ENCODE assay signal across 29 cellular contexts in genomic region chr11:17770917-17771316, GRCh38. TPM values are rescaled to one million over a fixed set of nuclear protein-coding genes. Genes with fewer than 3 reads are reported as not detected.
A peak's percentile ranks its signal among the peaks of the same experiment; 100 is the strongest.
DNase-seq lines count a peak whose midpoint lies in the region; TF ChIP-seq lines count a peak whose summit lies in the region.
"Had no signal": no experiment of that assay in that cellular context is flagged by ENCODE, and none has a peak within 500 bp of the region (broad histone marks: within the 10 kb centered on the region; RNA-seq: fewer than 3 reads in every experiment).

No MANE protein-coding gene starts in this region.

- no peak overlapping the region for H2AFZ ChIP-seq in mesenchymal stem cell (ENCODE audit: low read depth, low read length)
- H2AFZ ChIP-seq in OCI-LY7 (ENCODE audit: low read length): no peak overlapping the region
- H2AFZ ChIP-seq: GM23248, PC-9 had no signal

- no peak overlapping the region for H3K14ac ChIP-seq in mesenchymal stem cell (ENCODE audit: low read length in 2 of 2)

- no peak overlapping the region for H2AK5ac ChIP-seq in mesenchymal stem cell (ENCODE audit: low read length, severe bottlenecking)

- H2BK5ac ChIP-seq in mesenchymal stem cell (ENCODE audit: low read depth, low read length, poor library complexity, severe bottlenecking): no peak overlapping the region

- no peak for TF ChIP-seq POLR2A in esophagus squamous epithelium (IDR thresholded peaks at IDR 0.05)

- CTCF ChIA-PET in OCI-LY7 (lab: Charles Lee; ENCODE audit: unreplicated experiment): interaction anchor here (0.7 kb wide), 1 partner anchor 40 kb away, joined by 3 read pairs; no protein-coding TSS in a partner anchor

- H3K4me3 ChIP-seq in mesenchymal stem cell (ENCODE audit: insufficient read depth in 1 of 2, low read depth in 1 of 2, low read length in 2 of 2) (no peak overlapping the region), OCI-LY7 (ENCODE audit: low read depth, low read length, poor library complexity, severe bottlenecking) (no peak overlapping the region), esophagus squamous epithelium (no peak overlapping the region)
- H3K4me3 ChIP-seq: GM23248, PC-9, SJSA1, thoracic aorta had no signal

- no TSS peak for BruUV-seq in OCI-LY7 (replicated peaks; lab: Mats Ljungman, UMichigan)

- no peaks in the 10 kb centered on the region for H3K79me1 ChIP-seq in mesenchymal stem cell (replicated peaks; ENCODE audit: low read length, poor library complexity, severe bottlenecking)

- H3K4me1 ChIP-seq in mesenchymal stem cell (ENCODE audit: control insufficient read depth, insufficient read depth, low read depth, low read length) (no peaks in the 10 kb centered on the region), OCI-LY7 (ENCODE audit: insufficient read depth, low read length, poor library complexity, severe bottlenecking) (no peaks in the 10 kb centered on the region), esophagus squamous epithelium (peaks cover 0 to 5% (median 0%) of the 10 kb centered on the region in 3 donors)
- H3K4me1 ChIP-seq: SJSA1 had no signal

- H2BK15ac ChIP-seq in mesenchymal stem cell (ENCODE audit: low read depth, poor library complexity, severe bottlenecking): no peak overlapping the region

- H3K23ac ChIP-seq in mesenchymal stem cell (ENCODE audit: low read length in 2 of 2): no peak overlapping the region

- H3K18ac ChIP-seq in mesenchymal stem cell (ENCODE audit: low read depth in 1 of 2, low read length in 2 of 2): no peak overlapping the region

- intact Hi-C loops in OCI-LY7 (cut with micrococcal nuclease; ENCODE audit: unreplicated experiment) (no loop called here), esophagus squamous epithelium (cut with DNase I) (no loop called here)

- no peak overlapping the region for H3K9ac ChIP-seq in mesenchymal stem cell (ENCODE audit: low read length)
- H3K9ac ChIP-seq: GM23248 had no signal

- H3K36me3 ChIP-seq in mesenchymal stem cell (ENCODE audit: control insufficient read depth in 1 of 2, insufficient read depth in 2 of 2, low read depth in 1 of 2, low read length in 2 of 2) (no peaks in the 10 kb centered on the region), OCI-LY7 (ENCODE audit: insufficient read depth, low read length) (no peaks in the 10 kb centered on the region), esophagus squamous epithelium (no peaks in the 10 kb centered on the region)
- H3K36me3 ChIP-seq: SJSA1, thoracic aorta had no signal

- H3K9me3 ChIP-seq in mesenchymal stem cell (ENCODE audit: control insufficient read depth, low read length) (no peaks in the 10 kb centered on the region), OCI-LY7 (ENCODE audit: low read length) (no peaks in the 10 kb centered on the region), esophagus squamous epithelium (no peaks in the 10 kb centered on the region)
- H3K9me3 ChIP-seq: SJSA1, thoracic aorta had no signal

- H4K91ac ChIP-seq in mesenchymal stem cell (ENCODE audit: low read length): no peak overlapping the region

- no peaks in the 10 kb centered on the region for H3K79me2 ChIP-seq in OCI-LY7 (ENCODE audit: insufficient read depth, low read depth, low read length)

- H3K4ac ChIP-seq in mesenchymal stem cell (ENCODE audit: low read depth in 1 of 2, low read length in 2 of 2): no peak overlapping the region

- POLR2A ChIA-PET in OCI-LY7 (lab: Charles Lee): no interaction called here

- H3K27me3 ChIP-seq in mesenchymal stem cell (ENCODE audit: control insufficient read depth in 1 of 2, insufficient read depth in 1 of 2, low read length in 2 of 2) (peaks cover 6 to 18% of the 10 kb centered on the region in 2 experiments), esophagus squamous epithelium (peaks cover 0 to 2% (median 0%) of the 10 kb centered on the region in 4 donors)

- peak; percentile 36 for TF ChIP-seq CTCF in AG09319 (IDR thresholded peaks at IDR 0.05; ENCODE audit: low read depth, low read length)
- no peak for TF ChIP-seq CTCF in OCI-LY7 (conservative IDR thresholded peaks at IDR 0.05; ENCODE audit: low read length)
- TF ChIP-seq CTCF in esophagus squamous epithelium (IDR thresholded peaks at IDR 0.05): no peak

- no peak overlapping the region for H4K8ac ChIP-seq in mesenchymal stem cell (ENCODE audit: low read length)

- H3K9me2 ChIP-seq in OCI-LY7 (ENCODE audit: insufficient read depth, low read length): no peaks in the 10 kb centered on the region

- no peak overlapping the region for H2BK120ac ChIP-seq in mesenchymal stem cell (ENCODE audit: low read depth, low read length)

- H3K4me2 ChIP-seq in mesenchymal stem cell (ENCODE audit: low read length, poor library complexity, severe bottlenecking) (no peak overlapping the region), OCI-LY7 (ENCODE audit: low read length) (no peak overlapping the region)
- H3K4me2 ChIP-seq: PC-9 had no signal

- DNase-seq in AG09319 (ENCODE audit: extremely low read depth, low read depth) (no peak), NCI-H69 (lab: John Stamatoyannopoulos, UW) (peak; percentile 14), dermis blood vessel endothelial cell (peak; percentile 27), mesenchymal stem cell (peak; percentile 5), DMS 273 (lab: John Stamatoyannopoulos, UW; ENCODE audit: unreplicated experiment) (no peak), OCI-LY7 (ENCODE audit: low spot score) (no peak), esophagus squamous epithelium (lab: John Stamatoyannopoulos, UW) (no peak)
- DNase-seq in stimulated activated CD4-positive, alpha-beta T cell treated with anti-CD3 and anti-CD28 coated beads, Interleukin-4, amount 100 ng/mL, for 24 hours: no peak
- DNase-seq: activated B cell treated with CpG ODN at 0.5 μM for 24 hours; activated CD4-positive, alpha-beta memory T cell treated with anti-CD3 and anti-CD28 coated beads, Interleukin-2, amount 10 ng/mL, durations not matched to agents 7 days and 5 days; activated naive CD4-positive, alpha-beta T cell; activated T-cell treated with anti-CD3 and anti-CD28 coated beads for 4 hours; amniotic stem cell; CD4-positive, alpha-beta T cell; cerebellar nuclear complex; DMS153; effector memory CD4-positive, alpha-beta T cell; GM23248; hypothalamus; KBM-7; MV-4-11; NCI-H187; NCI-H774; occipital lobe; PC-9 had no signal

- H3K27ac ChIP-seq in mesenchymal stem cell (ENCODE audit: low read length, poor library complexity, severe bottlenecking) (no peak overlapping the region), OCI-LY7 (ENCODE audit: low read depth, low read length, poor library complexity, severe bottlenecking) (no peak overlapping the region), esophagus squamous epithelium (no peak overlapping the region)
- H3K27ac ChIP-seq: GM23248, PC-9, SJSA1, thoracic aorta had no signal

- H4K20me1 ChIP-seq in OCI-LY7 (ENCODE audit: insufficient read depth, low read length): no peaks in the 10 kb centered on the region

- no peak overlapping the region for H2BK12ac ChIP-seq in mesenchymal stem cell (ENCODE audit: low read length in 2 of 2)

RNA-seq across cellular contexts. Expression of gene KCNC1, which starts 36.3 kb away (rescaled TPM):
- total RNA-seq in dermis blood vessel endothelial cell (not detected in 2 replicates), OCI-LY7 (2022) (not detected in 2 replicates), esophagus squamous epithelium (not detected)
- polyA plus RNA-seq in mesenchymal stem cell (2013, experiment 1 of 2): under 0.01 TPM
- 0.01 TPM for polyA plus RNA-seq in mesenchymal stem cell (2013, experiment 2 of 2)
- not detected in 2 replicates for total RNA-seq in OCI-LY7 (2014; rRNA removed; shearing (Covaris generic))
- total RNA-seq: activated B cell treated with CpG ODN at 0.5 μM for 24 hours; activated CD4-positive, alpha-beta memory T cell treated with anti-CD3 and anti-CD28 coated beads, Interleukin-2, amount 10 ng/mL, durations not matched to agents 7 days and 5 days; CD4-positive, alpha-beta T cell; GM23248; lung microvascular endothelial cell; PC-9; sciatic nerve; SJSA1; thoracic aorta had no signal
- polyA plus RNA-seq: GM23248 had no signal

RNA-seq across cellular contexts. Expression of gene MYOD1, which starts 51.5 kb away (rescaled TPM):
- total RNA-seq in dermis blood vessel endothelial cell: not detected in 2 replicates
- polyA plus RNA-seq in mesenchymal stem cell (2013, experiment 1 of 2): not detected
- polyA plus RNA-seq in mesenchymal stem cell (2013, experiment 2 of 2): not detected
- total RNA-seq in OCI-LY7 (2014; rRNA removed; shearing (Covaris generic)): not detected in 2 replicates
- not detected in 2 replicates for total RNA-seq in OCI-LY7 (2022)
- not detected for total RNA-seq in esophagus squamous epithelium
- total RNA-seq: activated B cell treated with CpG ODN at 0.5 μM for 24 hours; activated CD4-positive, alpha-beta memory T cell treated with anti-CD3 and anti-CD28 coated beads, Interleukin-2, amount 10 ng/mL, durations not matched to agents 7 days and 5 days; CD4-positive, alpha-beta T cell; GM23248; lung microvascular endothelial cell; occipital lobe; PC-9; sciatic nerve; SJSA1; thoracic aorta had no signal
- polyA plus RNA-seq: GM23248 had no signal

Comparison
In these comparisons a context has a peak if more than half of its experiments do, and no peak if none do; other contexts are left out.
1. DNase-seq: peak in NCI-H69 (single experiment), dermis blood vessel endothelial cell (single experiment) and mesenchymal stem cell (single experiment); none in AG09319 (single experiment), DMS 273 (single experiment), stimulated activated CD4-positive, alpha-beta T cell treated with anti-CD3 and anti-CD28 coated beads, Interleukin-4, amount 100 ng/mL, for 24 hours (single experiment), OCI-LY7 (single experiment) and esophagus squamous epithelium (single experiment).